ENCODE assay signal across 23 cellular contexts in the genomic region with DNA sequence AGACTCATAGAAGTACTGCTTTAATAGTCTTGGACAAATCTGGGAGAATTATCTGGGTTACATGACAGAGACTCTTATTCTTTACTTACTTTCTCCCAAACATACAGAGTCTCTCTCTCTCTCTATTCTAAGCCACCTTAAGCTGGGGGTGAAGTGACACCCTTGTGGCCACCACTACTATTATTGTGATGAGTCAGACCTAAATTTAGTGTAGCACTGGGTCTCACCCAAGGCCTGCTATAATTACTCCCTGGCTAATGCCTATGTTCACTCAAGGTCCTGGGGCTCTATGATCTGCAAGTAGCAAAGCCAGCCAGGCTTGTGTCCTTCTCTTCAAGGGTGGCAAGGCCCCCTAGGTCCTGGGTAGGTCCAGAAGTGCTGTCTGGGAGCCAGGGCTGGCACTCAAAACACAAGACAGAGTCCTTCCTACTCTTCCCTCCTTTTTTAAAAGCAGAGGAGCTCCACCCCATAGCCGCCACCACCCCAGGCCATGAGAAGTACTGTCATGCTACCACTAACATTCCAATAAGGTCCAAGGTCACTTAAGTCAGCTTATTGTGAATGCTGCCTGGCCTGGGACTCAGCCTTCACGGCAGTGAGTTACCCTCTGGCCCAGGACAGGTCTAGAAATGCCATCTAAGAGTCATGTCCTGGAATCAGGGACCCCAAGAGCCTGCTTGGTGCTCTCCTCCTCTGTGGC.
A peak's percentile ranks its signal among the peaks of the same experiment; 100 is the strongest.
DNase-seq lines count a peak whose midpoint lies in the region; ATAC-seq and TF ChIP-seq lines count a peak whose summit lies in the region.
"Had no signal": no experiment of that assay in that cellular context is flagged by ENCODE, and none has a peak within 500 bp of the region (broad histone marks: within the 10 kb centered on the region; RNA-seq: fewer than 3 reads in every experiment).

No MANE protein-coding gene starts in this region.

- peak; percentile 56 for DNase-seq in islet precursor cell
- DNase-seq in NCI-H2227 (lab: John Stamatoyannopoulos, UW; ENCODE audit: unreplicated experiment): no peak
- no peak for DNase-seq in osteoblast (ENCODE audit: insufficient read length, low spot score, missing footprints)
- no peak for DNase-seq in RPMI8226
- DNase-seq: activated CD4-positive, alpha-beta memory T cell treated with anti-CD3 and anti-CD28 coated beads, Interleukin-2, amount 10 ng/mL, durations not matched to agents 7 days and 5 days; activated T-cell treated with anti-CD3 and anti-CD28 coated beads, Interleukin-2, amount 50 U/mL, for 4 hours; CD8-positive, alpha-beta memory T cell; cerebellar nuclear complex; effector CD4-positive, alpha-beta T cell; left colon; mesendoderm; NCI-H1417 treated with DMSO at 0.1 percent for 48 hours; stimulated activated naive CD8-positive, alpha-beta T cell treated with anti-CD3 and anti-CD28 coated beads, Interleukin-15, amount 100 ng/mL, for 72 hours; T-helper 17 cell; upper lobe of left lung had no signal

- H2AFZ ChIP-seq in osteoblast (ENCODE audit: low read length): no peak overlapping the region
- H2AFZ ChIP-seq: parathyroid adenoma had no signal

- no peaks in the 10 kb centered on the region for H3K79me2 ChIP-seq in osteoblast (ENCODE audit: insufficient read depth, low read length)
- H3K79me2 ChIP-seq: parathyroid adenoma had no signal

- TF ChIP-seq CTCF in osteoblast (IDR thresholded peaks at IDR 0.05; ENCODE audit: extremely low read depth, low read depth, low read length): no peak

- no peaks in the 10 kb centered on the region for H3K9me3 ChIP-seq in osteoblast (ENCODE audit: low read depth, low read length)
- H3K9me3 ChIP-seq: upper lobe of left lung had no signal

- no peaks in the 10 kb centered on the region for H3K36me3 ChIP-seq in osteoblast (ENCODE audit: insufficient read depth, low read length)
- H3K36me3 ChIP-seq: upper lobe of left lung had no signal

- ATAC-seq in GM18520 (IDR thresholded peaks at IDR 0.05; ENCODE audit: unreplicated experiment): peak; percentile 79
- ATAC-seq in GM21381 (IDR thresholded peaks at IDR 0.05; ENCODE audit: unreplicated experiment): peak; percentile 77
- peak; percentile 69 for ATAC-seq in HG02973 (IDR thresholded peaks at IDR 0.05; ENCODE audit: unreplicated experiment)
- no peak for ATAC-seq in HG03159 (IDR thresholded peaks at IDR 0.05; ENCODE audit: unreplicated experiment)
- ATAC-seq: activated naive CD4-positive, alpha-beta T cell treated with anti-CD3 and anti-CD28 coated beads, Interleukin-2, amount 50 U/mL, for 72 hours; activated T-cell treated with anti-CD3 and anti-CD28 coated beads, Interleukin-2, amount 50 U/mL, for 4 hours; left colon; natural killer cell treated with Interleukin-12 subunit alpha and Interleukin-12 subunit beta and Interleukin-15 and Interleukin-18, amount 100 ng/mL, for 72 hours; stimulated activated naive CD8-positive, alpha-beta T cell treated with anti-CD3 and anti-CD28 coated beads, Interleukin-15, amount 100 ng/mL, for 72 hours; T-helper 17 cell had no signal

- H3K4me1 ChIP-seq in osteoblast (ENCODE audit: insufficient read depth, low read length): no peaks in the 10 kb centered on the region
- H3K4me1 ChIP-seq: parathyroid adenoma, upper lobe of left lung had no signal

- no peaks in the 10 kb centered on the region for H4K20me1 ChIP-seq in osteoblast (ENCODE audit: insufficient read depth, low read length)

- H3K27ac ChIP-seq in osteoblast (ENCODE audit: low read depth, low read length): no peak overlapping the region
- H3K27ac ChIP-seq: parathyroid adenoma, skin epidermis, upper lobe of left lung had no signal

- H3K4me2 ChIP-seq in osteoblast (ENCODE audit: insufficient read depth, low read length): no peak overlapping the region

- no peak overlapping the region for H3K4me3 ChIP-seq in osteoblast (ENCODE audit: insufficient read depth, low read length)
- H3K4me3 ChIP-seq: skin epidermis, upper lobe of left lung had no signal

- no peaks in the 10 kb centered on the region for H3K27me3 ChIP-seq in osteoblast (ENCODE audit: insufficient read depth, low read length)
- H3K27me3 ChIP-seq: upper lobe of left lung had no signal
